Comparison of ENCODE assay signal across 17 cellular contexts in genomic region chr2:27214936-27215335, GRCh38. TPM values are rescaled to one million over a fixed set of nuclear protein-coding genes. Genes with fewer than 3 reads are reported as not detected.
"Had no signal": no experiment of that assay in that cellular context is flagged by ENCODE, and none has a peak within 500 bp of the region (broad histone marks: within the 10 kb centered on the region; RNA-seq: fewer than 3 reads in every experiment).

No MANE protein-coding gene starts in this region.

- H3K27me3 Mint-ChIP-seq: dendritic cell treated with granulocyte-macrophage colony-stimulating factor and Interleukin-4, amounts not matched to agents 40 ng/mL and 50 ng/mL, for 4 days; effector memory CD8-positive, alpha-beta T cell; natural killer cell treated with Interleukin-12 subunit alpha and Interleukin-12 subunit beta and Interleukin-15 and Interleukin-18, amount 100 ng/mL, for 72 hours had no signal

- H3K9me3 Mint-ChIP-seq: dendritic cell treated with granulocyte-macrophage colony-stimulating factor and Interleukin-4, amounts not matched to agents 40 ng/mL and 50 ng/mL, for 4 days; effector memory CD8-positive, alpha-beta T cell; natural killer cell treated with Interleukin-12 subunit alpha and Interleukin-12 subunit beta and Interleukin-15 and Interleukin-18, amount 100 ng/mL, for 72 hours had no signal

- DNase-seq: activated CD4-positive, alpha-beta T cell treated with anti-CD3 and anti-CD28 coated beads, Interleukin-2, amount 50 U/mL, for 4 hours; activated naive CD4-positive, alpha-beta T cell treated with anti-CD3 and anti-CD28 coated beads, Interleukin-2, amount 50 U/mL, for 16 hours; activated T-cell treated with anti-CD3 and anti-CD28 coated beads, Interleukin-2, amount 50 U/mL, for 1 hour; cerebellar nuclear complex; effector memory CD8-positive, alpha-beta T cell; islet precursor cell; mammary epithelial cell; mucosa of descending colon; stimulated activated CD4-positive, alpha-beta T cell treated with anti-CD3 and anti-CD28 coated beads, Interleukin-2, amount 100 ng/mL, for 48 hours; stimulated activated naive CD4-positive, alpha-beta T cell treated with Interleukin-2 at 50 U/mL for 16 hours; T-helper 2 cell; trophoblast cell had no signal

- H3K27ac Mint-ChIP-seq: effector memory CD8-positive, alpha-beta T cell had no signal

- H3K4me3 Mint-ChIP-seq: dendritic cell treated with granulocyte-macrophage colony-stimulating factor and Interleukin-4, amounts not matched to agents 40 ng/mL and 50 ng/mL, for 4 days; effector memory CD8-positive, alpha-beta T cell; natural killer cell treated with Interleukin-12 subunit alpha and Interleukin-12 subunit beta and Interleukin-15 and Interleukin-18, amount 100 ng/mL, for 72 hours had no signal

- ATAC-seq: effector memory CD8-positive, alpha-beta T cell; left lobe of liver; mucosa of descending colon; natural killer cell treated with Interleukin-12 subunit alpha and Interleukin-12 subunit beta and Interleukin-15 and Interleukin-18, amount 100 ng/mL, for 72 hours had no signal

RNA-seq across cellular contexts. Expression of gene SLC30A3, which starts 47.9 kb away (rescaled TPM):
- total RNA-seq: left lobe of liver; natural killer cell treated with Interleukin-12 subunit alpha and Interleukin-12 subunit beta and Interleukin-15 and Interleukin-18, amount 100 ng/mL, for 72 hours; osteocyte; pulmonary artery endothelial cell had no signal
